In genomic region chr9:128607642-128608350, GRCh38 we compare ENCODE assay signal across 11 cellular contexts. TPM values are rescaled to one million over a fixed set of nuclear protein-coding genes. Genes with fewer than 3 reads are reported as not detected.
A peak's percentile ranks its signal among the peaks of the same experiment; 100 is the strongest.
DNase-seq lines count a peak whose midpoint lies in the region; ATAC-seq and TF ChIP-seq lines count a peak whose summit lies in the region.
"Had no signal": no experiment of that assay in that cellular context is flagged by ENCODE, and none has a peak within 500 bp of the region (broad histone marks: within the 10 kb centered on the region; RNA-seq: fewer than 3 reads in every experiment).

No MANE protein-coding gene starts in this region.

- peak overlapping the region; percentile 38 for H3K27ac ChIP-seq in RWPE2 (ENCODE audit: poor library complexity, severe bottlenecking)

- H3K27ac Mint-ChIP-seq in activated T-helper 1 cell treated with anti-CD3 and anti-CD28 coated beads, Interleukin-12 subunit alpha, Interleukin-12 subunit beta, Interleukin-2, Interleukin-4 antibody, amounts not matched to agents 30 ng/mL and 10 ng/mL and 1 ng/mL, durations not matched to agents 14 hours and 24 hours and 36 hours = no peak overlapping the region

- TF ChIP-seq CTCF in RWPE2 (IDR thresholded peaks at IDR 0.05; ENCODE audit: poor library complexity, severe bottlenecking) = no peak
- no peak for TF ChIP-seq CTCF in fibroblast of the aortic adventitia (IDR thresholded peaks at IDR 0.05; ENCODE audit: insufficient read depth, low read length)

- peaks cover 58% of the 10 kb centered on the region for H3K36me3 Mint-ChIP-seq in activated T-helper 1 cell treated with anti-CD3 and anti-CD28 coated beads, Interleukin-12 subunit alpha, Interleukin-12 subunit beta, Interleukin-2, Interleukin-4 antibody, amounts not matched to agents 30 ng/mL and 10 ng/mL and 1 ng/mL, durations not matched to agents 14 hours and 24 hours and 36 hours (ENCODE audit: low read depth)

- no peak overlapping the region for H3K4me3 Mint-ChIP-seq in activated T-helper 1 cell treated with anti-CD3 and anti-CD28 coated beads, Interleukin-12 subunit alpha, Interleukin-12 subunit beta, Interleukin-2, Interleukin-4 antibody, amounts not matched to agents 30 ng/mL and 10 ng/mL and 1 ng/mL, durations not matched to agents 14 hours and 24 hours and 36 hours
- H3K4me3 Mint-ChIP-seq: stimulated activated naive CD8-positive, alpha-beta T cell treated with anti-CD3 and anti-CD28 coated beads, Interleukin-15, amount 100 ng/mL, for 72 hours had no signal

- H3K4me1 Mint-ChIP-seq in activated T-helper 1 cell treated with anti-CD3 and anti-CD28 coated beads, Interleukin-12 subunit alpha, Interleukin-12 subunit beta, Interleukin-2, Interleukin-4 antibody, amounts not matched to agents 30 ng/mL and 10 ng/mL and 1 ng/mL, durations not matched to agents 14 hours and 24 hours and 36 hours (ENCODE audit: low read depth) = no peaks in the 10 kb centered on the region
- H3K4me1 Mint-ChIP-seq: stimulated activated naive CD8-positive, alpha-beta T cell treated with anti-CD3 and anti-CD28 coated beads, Interleukin-15, amount 100 ng/mL, for 72 hours had no signal

- no peaks in the 10 kb centered on the region for H3K4me1 ChIP-seq in RWPE2 (ENCODE audit: insufficient read depth, poor library complexity, severe bottlenecking)

- intact Hi-C loops in activated T-helper 1 cell treated with anti-CD3 and anti-CD28 coated beads, Interleukin-12 subunit alpha, Interleukin-12 subunit beta, Interleukin-2, Interleukin-4 antibody, amounts not matched to agents 30 ng/mL and 10 ng/mL and 1 ng/mL, durations not matched to agents 14 hours and 24 hours and 36 hours (cut with micrococcal nuclease) = no loop called here

- no peaks in the 10 kb centered on the region for H3K9me3 Mint-ChIP-seq in activated T-helper 1 cell treated with anti-CD3 and anti-CD28 coated beads, Interleukin-12 subunit alpha, Interleukin-12 subunit beta, Interleukin-2, Interleukin-4 antibody, amounts not matched to agents 30 ng/mL and 10 ng/mL and 1 ng/mL, durations not matched to agents 14 hours and 24 hours and 36 hours
- H3K9me3 Mint-ChIP-seq: stimulated activated naive CD8-positive, alpha-beta T cell treated with anti-CD3 and anti-CD28 coated beads, Interleukin-15, amount 100 ng/mL, for 72 hours had no signal

- H3K4me3 ChIP-seq in RWPE2 (ENCODE audit: severe bottlenecking) = no peak overlapping the region
- no peak overlapping the region for H3K4me3 ChIP-seq in fibroblast of the aortic adventitia (ENCODE audit: low read depth, low read length)
- H3K4me3 ChIP-seq: skin epidermis had no signal

- DNase-seq in DMS 273 treated with DMSO at 0.1 percent for 48 hours (lab: John Stamatoyannopoulos, UW) (peak; percentile 79), RWPE2 (ENCODE audit: low spot score) (no peak), fibroblast of the aortic adventitia (ENCODE audit: low read depth) (peak; percentile 52), pons (ENCODE audit: low spot score) (peak; percentile 86)
- DNase-seq in activated T-helper 1 cell treated with anti-CD3 and anti-CD28 coated beads, Interleukin-12 subunit alpha, Interleukin-12 subunit beta, Interleukin-2, Interleukin-4 antibody, amounts not matched to agents 30 ng/mL and 10 ng/mL and 1 ng/mL, durations not matched to agents 14 hours and 24 hours and 36 hours (ENCODE audit: low spot score) = no peak
- DNase-seq: COR-L47; stimulated activated naive CD8-positive, alpha-beta T cell treated with anti-CD3 and anti-CD28 coated beads, Interleukin-15, amount 100 ng/mL, for 72 hours had no signal

- peaks cover 98% of the 10 kb centered on the region for H3K36me3 ChIP-seq in RWPE2 (ENCODE audit: low read depth)

- no peaks in the 10 kb centered on the region for H3K27me3 Mint-ChIP-seq in activated T-helper 1 cell treated with anti-CD3 and anti-CD28 coated beads, Interleukin-12 subunit alpha, Interleukin-12 subunit beta, Interleukin-2, Interleukin-4 antibody, amounts not matched to agents 30 ng/mL and 10 ng/mL and 1 ng/mL, durations not matched to agents 14 hours and 24 hours and 36 hours (ENCODE audit: insufficient read depth)
- H3K27me3 Mint-ChIP-seq: stimulated activated naive CD8-positive, alpha-beta T cell treated with anti-CD3 and anti-CD28 coated beads, Interleukin-15, amount 100 ng/mL, for 72 hours had no signal

- H3K9me3 ChIP-seq in RWPE2 (ENCODE audit: severe bottlenecking) = no peaks in the 10 kb centered on the region

- H3K27me3 ChIP-seq in RWPE2 (ENCODE audit: insufficient read depth, poor library complexity, severe bottlenecking) = no peaks in the 10 kb centered on the region

- ATAC-seq in RWPE2 (ENCODE audit: low read depth) (peak; percentile 84), HG03139 (IDR thresholded peaks at IDR 0.05; ENCODE audit: unreplicated experiment) (no peak), GM18502 (IDR thresholded peaks at IDR 0.05; ENCODE audit: poor library complexity, unreplicated experiment) (no peak), GM19463 (IDR thresholded peaks at IDR 0.05; ENCODE audit: unreplicated experiment) (no peak)
- ATAC-seq: stimulated activated naive CD8-positive, alpha-beta T cell treated with anti-CD3 and anti-CD28 coated beads, Interleukin-15, amount 100 ng/mL, for 72 hours had no signal

RNA-seq across cellular contexts. Expression of gene DYNC2I2, which starts 48.9 kb away (rescaled TPM):
- 42.8 and 65.7 TPM in 2 replicates for total RNA-seq in fibroblast of the aortic adventitia (ENCODE audit: low replicate concordance)
- total RNA-seq in activated T-helper 1 cell treated with anti-CD3 and anti-CD28 coated beads, Interleukin-12 subunit alpha, Interleukin-12 subunit beta, Interleukin-2, Interleukin-4 antibody, amounts not matched to agents 30 ng/mL and 10 ng/mL and 1 ng/mL, durations not matched to agents 14 hours and 24 hours and 36 hours = 41.5 and 43.9 TPM in 2 replicates

RNA-seq across cellular contexts. Expression of gene SPTAN1, which starts 55.4 kb away (rescaled TPM):
- total RNA-seq in fibroblast of the aortic adventitia (ENCODE audit: low replicate concordance) = 287 and 673 TPM in 2 replicates
- total RNA-seq in activated T-helper 1 cell treated with anti-CD3 and anti-CD28 coated beads, Interleukin-12 subunit alpha, Interleukin-12 subunit beta, Interleukin-2, Interleukin-4 antibody, amounts not matched to agents 30 ng/mL and 10 ng/mL and 1 ng/mL, durations not matched to agents 14 hours and 24 hours and 36 hours = 298 and 304 TPM in 2 replicates

Comparison
In these comparisons a context has a peak if more than half of its experiments do, and no peak if none do; other contexts are left out.
1. DNase-seq: peak in DMS 273 treated with DMSO at 0.1 percent for 48 hours (single experiment), fibroblast of the aortic adventitia (single experiment) and pons (single experiment); none in RWPE2 (single experiment) and activated T-helper 1 cell treated with anti-CD3 and anti-CD28 coated beads, Interleukin-12 subunit alpha, Interleukin-12 subunit beta, Interleukin-2, Interleukin-4 antibody, amounts not matched to agents 30 ng/mL and 10 ng/mL and 1 ng/mL, durations not matched to agents 14 hours and 24 hours and 36 hours (single experiment).